9 cellular contexts compared by ENCODE assay signal in the genomic region with DNA sequence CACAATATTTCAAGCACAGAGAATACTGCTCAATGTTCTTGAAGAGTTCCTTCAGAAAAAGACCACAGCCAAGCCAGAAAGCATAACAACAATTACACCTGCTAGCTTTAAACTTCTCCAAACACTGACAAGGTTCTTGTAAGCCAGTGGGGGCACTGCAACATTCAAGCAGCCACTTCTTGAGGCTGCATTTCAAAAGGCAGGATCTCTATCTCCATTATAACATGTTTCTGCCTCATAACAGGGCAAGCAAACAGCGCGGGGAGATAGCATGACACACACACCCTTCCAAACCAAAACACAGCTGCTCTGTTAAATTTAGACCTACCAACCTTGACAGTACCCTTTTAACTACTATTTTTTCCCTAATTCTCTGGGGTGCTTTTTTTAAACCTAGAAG. TPM values are rescaled to one million over a fixed set of nuclear protein-coding genes. Genes with fewer than 3 reads are reported as not detected.
DNase-seq lines count a peak whose midpoint lies in the region; ATAC-seq and TF ChIP-seq lines count a peak whose summit lies in the region.
"Had no signal": no experiment of that assay in that cellular context is flagged by ENCODE, and none has a peak within 500 bp of the region (broad histone marks: within the 10 kb centered on the region; RNA-seq: fewer than 3 reads in every experiment).

No MANE protein-coding gene starts in this region.

- CTCF ChIA-PET in naive thymus-derived CD4-positive, alpha-beta T cell (lab: Charles Lee) = interaction anchor here (0.7 to 1.6 kb wide), 2 partner anchors 12 to 78 kb away, joined by 3 read pairs; no protein-coding TSS in a partner anchor

- H3K27ac ChIP-seq in adrenal gland = peak overlapping the region in 1 of 5 donors; percentile 20
- H3K27ac ChIP-seq in naive thymus-derived CD4-positive, alpha-beta T cell (ENCODE audit: low read depth, low read length) = no peak overlapping the region

- H3K27ac Mint-ChIP-seq in naive thymus-derived CD4-positive, alpha-beta T cell = peak overlapping the region in 1 of 9 donors; percentile 49
- H3K27ac Mint-ChIP-seq: stimulated activated naive CD8-positive, alpha-beta T cell treated with anti-CD3 and anti-CD28 coated beads, Interleukin-15, Interleukin-2, amounts not matched to agents 100 ng/mL and 50 ng/mL, for 24 hours had no signal

- no peaks in the 10 kb centered on the region for H3K9me3 ChIP-seq in adrenal gland (replicated peaks in 1 of 3)
- no peaks in the 10 kb centered on the region for H3K9me3 ChIP-seq in naive thymus-derived CD4-positive, alpha-beta T cell (ENCODE audit: control insufficient read depth in 2 of 3, low read length in 3 of 3)

- no peak overlapping the region for H3K4me3 ChIP-seq in adrenal gland
- no peak overlapping the region for H3K4me3 ChIP-seq in naive thymus-derived CD4-positive, alpha-beta T cell (ENCODE audit: low read length)

- DNase-seq in ELR (ENCODE audit: low read depth) (peak; percentile 21), HUDEP-2 (lab: John Stamatoyannopoulos, UW; ENCODE audit: unreplicated experiment in 76 of 76) (peak in 63 of 76 experiments; percentile 3 to 74 (median 34)), adrenal gland (peak in 6 of 7 donors; percentile 27 to 59 (median 37)), 8988T (no peak), left lobe of liver (ENCODE audit: low spot score) (no peak), DMS153 treated with DMSO at 0.1 percent for 48 hours (lab: John Stamatoyannopoulos, UW; ENCODE audit: unreplicated experiment) (no peak)
- peak in 4 of 9 donors; percentile 1 to 16 (median 4) for DNase-seq in naive thymus-derived CD4-positive, alpha-beta T cell
- no peak for DNase-seq in stimulated activated CD8-positive, alpha-beta memory T cell treated with anti-CD3 and anti-CD28 coated beads, Interleukin-4, amount 100 ng/mL, for 48 hours

- H3K27me3 ChIP-seq in adrenal gland = no peaks in the 10 kb centered on the region
- no peaks in the 10 kb centered on the region for H3K27me3 ChIP-seq in naive thymus-derived CD4-positive, alpha-beta T cell (ENCODE audit: control insufficient read depth in 2 of 2, insufficient read depth in 2 of 2, low read length in 2 of 2)

- peaks cover 2 to 64% (median 39%) of the 10 kb centered on the region in 7 donors for H3K4me1 Mint-ChIP-seq in naive thymus-derived CD4-positive, alpha-beta T cell

- H3K4me1 ChIP-seq in adrenal gland (replicated peaks in 1 of 2) = peaks cover 29 to 47% of the 10 kb centered on the region in 2 donors
- no peaks in the 10 kb centered on the region for H3K4me1 ChIP-seq in naive thymus-derived CD4-positive, alpha-beta T cell (ENCODE audit: control insufficient read depth in 2 of 2, insufficient read depth in 2 of 2, low read length in 2 of 2)

- TF ChIP-seq CTCF in adrenal gland (IDR thresholded peaks at IDR 0.05) = peak in 1 of 6 experiments; percentile 11

- no peaks in the 10 kb centered on the region for H3K27me3 Mint-ChIP-seq in naive thymus-derived CD4-positive, alpha-beta T cell
- H3K27me3 Mint-ChIP-seq: stimulated activated naive CD8-positive, alpha-beta T cell treated with anti-CD3 and anti-CD28 coated beads, Interleukin-15, Interleukin-2, amounts not matched to agents 100 ng/mL and 50 ng/mL, for 24 hours had no signal

- WGBS in adrenal gland, 4 donors = 21 to 41% (median 29%) methylated on average over 2 of the region's 2 CpGs

- peak overlapping the region in 1 of 10 donors; percentile 4 for H3K4me3 Mint-ChIP-seq in naive thymus-derived CD4-positive, alpha-beta T cell
- H3K4me3 Mint-ChIP-seq: stimulated activated naive CD8-positive, alpha-beta T cell treated with anti-CD3 and anti-CD28 coated beads, Interleukin-15, Interleukin-2, amounts not matched to agents 100 ng/mL and 50 ng/mL, for 24 hours had no signal

- TF ChIP-seq POLR2A in adrenal gland (IDR thresholded peaks at IDR 0.05) = no peak

- intact Hi-C loops in adrenal gland (cut with DNase I) = no loop called here
- intact Hi-C loops in naive thymus-derived CD4-positive, alpha-beta T cell (cut with micrococcal nuclease) = no loop called here

- H3K36me3 Mint-ChIP-seq in naive thymus-derived CD4-positive, alpha-beta T cell = peaks cover 3 to 40% (median 26%) of the 10 kb centered on the region in 5 donors

- ATAC-seq in naive thymus-derived CD4-positive, alpha-beta T cell = peak; percentile 27
- no peak for ATAC-seq in left lobe of liver

- POLR2A ChIA-PET in naive thymus-derived CD4-positive, alpha-beta T cell (lab: Charles Lee) = no interaction called here

- H3K36me3 ChIP-seq in adrenal gland (replicated peaks in 1 of 2) = no peaks in the 10 kb centered on the region
- H3K36me3 ChIP-seq in naive thymus-derived CD4-positive, alpha-beta T cell (ENCODE audit: control insufficient read depth in 2 of 3, insufficient read depth in 3 of 3, low read length in 3 of 3) = no peaks in the 10 kb centered on the region

- no peaks in the 10 kb centered on the region for H3K9me3 Mint-ChIP-seq in naive thymus-derived CD4-positive, alpha-beta T cell
- H3K9me3 Mint-ChIP-seq: stimulated activated naive CD8-positive, alpha-beta T cell treated with anti-CD3 and anti-CD28 coated beads, Interleukin-15, Interleukin-2, amounts not matched to agents 100 ng/mL and 50 ng/mL, for 24 hours had no signal

RNA-seq across cellular contexts. Expression of gene CHCHD3, which starts 30.8 kb away (rescaled TPM):
- total RNA-seq in adrenal gland (10 to 100 TPM; 40.8 to 96.7 (median 54.2) TPM), left lobe of liver (20.5 TPM)
- 100 to 1,000 TPM in 1 of 3 donors, 10 to 100 TPM in 2; 12.3 to 113 (median 17.4) TPM for polyA plus RNA-seq in adrenal gland
- total RNA-seq in naive thymus-derived CD4-positive, alpha-beta T cell = 10 to 100 TPM; 25.6 to 44.6 (median 31.2) TPM
- 10 to 100 TPM; 47.7 to 49.7 TPM for polyA plus RNA-seq in naive thymus-derived CD4-positive, alpha-beta T cell

Comparison
In these comparisons a context has a peak if more than half of its experiments do, and no peak if none do; other contexts are left out.
1. DNase-seq: peak in ELR (single experiment), HUDEP-2 (63 of 76) and adrenal gland (6 of 7); none in 8988T (single experiment), left lobe of liver (single experiment), DMS153 treated with DMSO at 0.1 percent for 48 hours (single experiment) and stimulated activated CD8-positive, alpha-beta memory T cell treated with anti-CD3 and anti-CD28 coated beads, Interleukin-4, amount 100 ng/mL, for 48 hours (single experiment).